Comparison of ENCODE assay signal across 9 cellular contexts in the genomic region with DNA sequence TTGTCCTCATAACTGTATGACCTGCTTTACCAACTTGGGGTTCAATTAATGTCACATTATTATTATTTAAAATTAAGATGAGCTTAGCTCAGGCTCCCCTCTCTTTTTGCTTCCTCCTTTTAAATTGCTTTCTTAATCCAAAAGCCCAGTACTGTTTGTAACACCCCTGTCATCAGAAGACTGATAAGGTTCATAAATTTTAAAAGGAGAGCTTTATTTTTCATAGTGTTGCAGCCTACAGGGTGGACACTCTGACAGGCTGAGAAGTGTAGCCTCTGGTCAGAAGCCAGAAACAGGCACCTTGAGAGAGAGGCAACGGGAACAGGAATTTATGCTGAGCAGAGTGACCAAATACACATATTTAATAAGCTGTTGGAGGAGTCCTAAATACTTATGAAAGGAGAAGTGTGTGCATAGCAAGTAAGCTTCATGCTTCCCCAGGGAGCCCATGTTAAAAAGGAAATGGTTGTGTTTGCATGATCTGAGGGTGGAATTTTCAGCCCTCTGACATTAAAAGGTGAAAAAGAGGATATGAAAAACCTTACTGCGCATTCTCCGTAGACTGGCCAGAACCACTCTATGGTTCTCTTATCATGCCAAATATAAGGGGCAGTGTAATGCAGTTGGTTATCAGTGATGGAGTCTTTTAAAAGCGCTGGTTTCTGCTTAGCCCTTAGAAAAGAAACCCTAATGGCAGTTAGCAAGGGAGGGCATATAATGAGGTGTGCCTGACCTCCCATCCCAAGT. TPM values are rescaled to one million over a fixed set of nuclear protein-coding genes. Genes with fewer than 3 reads are reported as not detected.
DNase-seq lines count a peak whose midpoint lies in the region; ATAC-seq and TF ChIP-seq lines count a peak whose summit lies in the region.
"Had no signal": no experiment of that assay in that cellular context is flagged by ENCODE, and none has a peak within 500 bp of the region (broad histone marks: within the 10 kb centered on the region; RNA-seq: fewer than 3 reads in every experiment).

No MANE protein-coding gene starts in this region.

- no peaks in the 10 kb centered on the region for H3K36me3 ChIP-seq in left lung

- H3K9me3 ChIP-seq in left lung, result no peaks in the 10 kb centered on the region

- DNase-seq in left lung (no peak), NCI-H1092 (lab: John Stamatoyannopoulos, UW) (no peak), DMS153 (lab: John Stamatoyannopoulos, UW) (no peak)
- no peak for DNase-seq in central memory CD4-positive, alpha-beta T cell
- no peak for DNase-seq in activated CD4-positive, CD25-positive, alpha-beta regulatory T cell (lab: John Stamatoyannopoulos, UW)
- DNase-seq: head of caudate nucleus had no signal

- no peak overlapping the region for H3K4me3 ChIP-seq in left lung

- H3K4me1 ChIP-seq in left lung, result no peaks in the 10 kb centered on the region

- H3K27ac ChIP-seq in left lung, result peak overlapping the region in 1 of 2 donors; percentile 34

- ATAC-seq in GM18858 (IDR thresholded peaks at IDR 0.05; ENCODE audit: unreplicated experiment) (peak; percentile 73), GM21737 (IDR thresholded peaks at IDR 0.05; ENCODE audit: unreplicated experiment) (peak; percentile 83), HG03521 (IDR thresholded peaks at IDR 0.05; ENCODE audit: unreplicated experiment) (peak; percentile 76), left lung (peak; percentile 64)

- intact Hi-C loops in left lung (cut with DNase I), result no loop called here

- no peaks in the 10 kb centered on the region for H3K27me3 ChIP-seq in left lung

- no peak for TF ChIP-seq CTCF in left lung (IDR thresholded peaks at IDR 0.05)

RNA-seq across cellular contexts. Expression of a gene that starts 30.5 kb away (rescaled TPM):
- 10 to 100 TPM; 17.3 to 20.0 TPM for total RNA-seq in left lung
